ENCODE assay signal across 8 cellular contexts in genomic region chr12:75944097-75944904, GRCh38.
DNase-seq lines count a peak whose midpoint lies in the region; ATAC-seq, FAIRE-seq and TF ChIP-seq lines count a peak whose summit lies in the region.

No MANE protein-coding gene starts in this region.

- peaks cover 18 to 21% of the 10 kb centered on the region in 2 donors for H3K4me1 Mint-ChIP-seq in natural killer cell

- no peaks in the 10 kb centered on the region for H3K27me3 Mint-ChIP-seq in natural killer cell (ENCODE audit: low read depth in 2 of 2)

- no peak for TF ChIP-seq CTCF in natural killer cell (IDR thresholded peaks at IDR 0.05)

- H3K9me3 Mint-ChIP-seq in natural killer cell: no peaks in the 10 kb centered on the region

- peak overlapping the region; percentile 80 for H3K4me3 Mint-ChIP-seq in natural killer cell

- peak; percentile 50 for FAIRE-seq in endometrium (lab: Jason Lieb, UNC)

- peak; percentile 86 for ATAC-seq in GM19438 (IDR thresholded peaks at IDR 0.05; ENCODE audit: low read depth, unreplicated experiment)
- ATAC-seq in HG03432 (IDR thresholded peaks at IDR 0.05; ENCODE audit: unreplicated experiment): peak; percentile 93
- ATAC-seq in natural killer cell: peak; percentile 89 to 93 (median 92)

- peak overlapping the region; percentile 93 to 96 for H3K27ac Mint-ChIP-seq in natural killer cell

- DNase-seq in DMS153 treated with DMSO at 0.1 percent for 48 hours (lab: John Stamatoyannopoulos, UW; ENCODE audit: unreplicated experiment) (peak; percentile 16), SIG-M5 treated with dmso at 0.1 percent for 504 hours (lab: John Stamatoyannopoulos, UW; ENCODE audit: unreplicated experiment) (peak; percentile 93), natural killer cell (no peak), NCI-H2081 treated with DMSO at 0.1 percent for 48 hours (lab: John Stamatoyannopoulos, UW) (no peak), NCI-H82 treated with DMSO at 0.1 percent for 48 hours (lab: John Stamatoyannopoulos, UW; ENCODE audit: unreplicated experiment) (no peak)

- intact Hi-C loops in natural killer cell (cut with micrococcal nuclease): loop anchor here (1.0 kb wide), 3 partner anchors 35 to 87 kb away; partner anchors contain the start of gene PHLDA1

- H3K36me3 Mint-ChIP-seq in natural killer cell: no peaks in the 10 kb centered on the region

Comparison
In these comparisons a context has a peak if more than half of its experiments do, and no peak if none do; other contexts are left out.
1. DNase-seq: peak in DMS153 treated with DMSO at 0.1 percent for 48 hours (single experiment) and SIG-M5 treated with dmso at 0.1 percent for 504 hours (single experiment); none in natural killer cell (single experiment), NCI-H2081 treated with DMSO at 0.1 percent for 48 hours (single experiment) and NCI-H82 treated with DMSO at 0.1 percent for 48 hours (single experiment).
2. Peak in every context shown above with its lines, with median percentiles within 50 percentile points of each other: ATAC-seq.